ENCODE assay signal across 16 cellular contexts in genomic region chr4:105631818-105632400, GRCh38.
DNase-seq lines count a peak whose midpoint lies in the region; ATAC-seq, FAIRE-seq and TF ChIP-seq lines count a peak whose summit lies in the region.
"Had no signal": no experiment of that assay in that cellular context is flagged by ENCODE, and none has a peak within 500 bp of the region (broad histone marks: within the 10 kb centered on the region; RNA-seq: fewer than 3 reads in every experiment).

No MANE protein-coding gene starts in this region.

- ATAC-seq in HepG2 (no peak), HG03108 (IDR thresholded peaks at IDR 0.05; ENCODE audit: unreplicated experiment) (no peak)
- ATAC-seq in activated T-cell treated with anti-CD3 and anti-CD28 coated beads, Interleukin-2, amount 50 U/mL, for 72 hours (replicated peaks in 1 of 2), result no peak
- ATAC-seq: Right ventricle myocardium inferior had no signal

- no peak overlapping the region for H2AFZ ChIP-seq in HepG2 (ENCODE audit: low read length)

- BruUV-seq in HepG2 (replicated peaks; lab: Mats Ljungman, UMichigan), result no TSS peak

- intact Hi-C loops in HepG2 (cut with micrococcal nuclease; ENCODE audit: unreplicated experiment) (no loop called here), esophagus muscularis mucosa (cut with DNase I) (no loop called here)

- H3K27ac ChIP-seq in liver (ENCODE audit: low read depth in 1 of 2, low read length in 2 of 2) (no peak overlapping the region), HepG2 (ENCODE audit: extremely low read length, insufficient read depth, low read length) (no peak overlapping the region), esophagus muscularis mucosa (replicated peaks in 1 of 4) (no peak overlapping the region), small intestine (ENCODE audit: low read depth in 1 of 2, low read length in 1 of 2) (no peak overlapping the region)
- H3K27ac ChIP-seq: thoracic aorta had no signal

- no peaks in the 10 kb centered on the region for H4K20me1 ChIP-seq in HepG2 (ENCODE audit: insufficient read depth, low read length)

- no peak overlapping the region for H3K4me3 ChIP-seq in liver (ENCODE audit: low read depth in 1 of 3, low read length in 3 of 3)
- H3K4me3 ChIP-seq in HepG2 (replicated peaks in 1 of 3; ENCODE audit: insufficient read depth in 1 of 3, low read depth in 2 of 3, low read length in 3 of 3), result no peak overlapping the region
- H3K4me3 ChIP-seq in esophagus muscularis mucosa, result no peak overlapping the region
- H3K4me3 ChIP-seq in small intestine (ENCODE audit: low read depth in 1 of 2, low read length in 2 of 2), result no peak overlapping the region
- H3K4me3 ChIP-seq: thoracic aorta had no signal

- H3K27me3 ChIP-seq in liver (ENCODE audit: control insufficient read depth in 4 of 4, insufficient read depth in 4 of 4, low read length in 3 of 4), result no peaks in the 10 kb centered on the region
- peaks cover 0 to 4% of the 10 kb centered on the region in 2 experiments; a peak in 1 of 5 replicates for H3K27me3 ChIP-seq in HepG2 (ENCODE audit: control insufficient read depth in 1 of 2, insufficient read depth in 2 of 2, low read length in 2 of 2)
- no peaks in the 10 kb centered on the region for H3K27me3 ChIP-seq in esophagus muscularis mucosa
- no peaks in the 10 kb centered on the region for H3K27me3 ChIP-seq in small intestine (ENCODE audit: control insufficient read depth in 2 of 2, insufficient read depth in 2 of 2, low read length in 2 of 2)

- no peaks in the 10 kb centered on the region for H3K9me3 Mint-ChIP-seq in activated T-cell treated with anti-CD3 and anti-CD28 coated beads, Interleukin-2, amount 50 U/mL, for 72 hours

- in situ Hi-C loops in HepG2 (cut with HindIII; ENCODE audit: extremely low pct_ligation_motif_present, low pct_unique_long_range_greater_than_20kb), result no loop called here

- TF ChIP-seq EP300 in HepG2 (IDR thresholded peaks at IDR 0.05; ENCODE audit: low read depth in 2 of 2, low read length in 2 of 2) (no peak), HepG2 (CRISPR knock-in tag; IDR thresholded peaks at IDR 0.05; ENCODE audit: borderline replicate concordance) (no peak), esophagus muscularis mucosa (IDR thresholded peaks at IDR 0.05) (no peak)

- H3K9ac ChIP-seq in liver (ENCODE audit: low read depth in 1 of 2, low read length in 2 of 2) (no peak overlapping the region), HepG2 (ENCODE audit: insufficient read depth, low read depth, low read length) (no peak overlapping the region)

- 90% methylated on average over 8 of the region's 8 CpGs for WGBS in liver
- WGBS in HepG2 (ENCODE audit: low lambda C conversion rate), result 19% methylated on average over 8 of the region's 8 CpGs
- 78% methylated on average over 8 of the region's 8 CpGs for WGBS in esophagus muscularis mucosa
- 59 to 88% (median 62%) methylated on average over 8 of the region's 8 CpGs for WGBS in small intestine, 3 donors

- H3K79me2 ChIP-seq in HepG2 (ENCODE audit: insufficient read depth, low read length), result no peaks in the 10 kb centered on the region

- no peaks in the 10 kb centered on the region for H3K4me1 Mint-ChIP-seq in activated T-cell treated with anti-CD3 and anti-CD28 coated beads, Interleukin-2, amount 50 U/mL, for 72 hours (ENCODE audit: low read depth)

- TF ChIP-seq CTCF in liver (IDR thresholded peaks at IDR 0.05; ENCODE audit: low read depth, low read length, missing input control), result peak; percentile 10
- TF ChIP-seq CTCF in HepG2 (CRISPR knock-in tag; IDR thresholded peaks at IDR 0.05), result no peak
- TF ChIP-seq CTCF in esophagus muscularis mucosa (IDR thresholded peaks at IDR 0.05), result peak; percentile 7 to 53 (median 41)

- FAIRE-seq in HepG2 (lab: Jason Lieb, UNC), result no peak
- FAIRE-seq in small intestine (lab: Jason Lieb, UNC), result no peak
- FAIRE-seq: TTC549 had no signal

- DNase-seq in HepG2 (ENCODE audit: low spot score) (no peak), OCI-M1 (lab: John Stamatoyannopoulos, UW) (peak; percentile 39), esophagus muscularis mucosa (ENCODE audit: extremely low spot score) (no peak), small intestine (peak; percentile 12), HuH-7.5 (ENCODE audit: low spot score) (no peak)
- DNase-seq in activated T-cell treated with anti-CD3 and anti-CD28 coated beads, Interleukin-2, amount 50 U/mL, for 72 hours, result no peak
- DNase-seq: activated naive CD4-positive, alpha-beta T cell; DMS 273 treated with DMSO at 0.1 percent for 48 hours; kidney glomerular epithelial cell; NCI-H1048; NCI-H524 had no signal

- no peak overlapping the region for H3K27ac Mint-ChIP-seq in activated T-cell treated with anti-CD3 and anti-CD28 coated beads, Interleukin-2, amount 50 U/mL, for 72 hours

- TF ChIP-seq RAD21 in liver (IDR thresholded peaks at IDR 0.05) (peak in 1 of 2 donors; percentile 76), HepG2 (CRISPR knock-in tag; IDR thresholded peaks at IDR 0.05) (no peak)

- no peaks in the 10 kb centered on the region for H3K36me3 Mint-ChIP-seq in activated T-cell treated with anti-CD3 and anti-CD28 coated beads, Interleukin-2, amount 50 U/mL, for 72 hours (ENCODE audit: insufficient read depth in 2 of 2)

- H3K36me3 ChIP-seq in liver (ENCODE audit: control insufficient read depth in 4 of 4, insufficient read depth in 3 of 4, low read depth in 1 of 4, low read length in 3 of 4) (no peaks in the 10 kb centered on the region), HepG2 (replicated peaks in 1 of 2; ENCODE audit: control insufficient read depth in 1 of 2, insufficient read depth in 2 of 2, low read length in 2 of 2) (no peaks in the 10 kb centered on the region), esophagus muscularis mucosa (no peaks in the 10 kb centered on the region), small intestine (ENCODE audit: control insufficient read depth in 2 of 2, insufficient read depth in 2 of 2, low read length in 2 of 2) (no peaks in the 10 kb centered on the region)
- H3K36me3 ChIP-seq: thoracic aorta had no signal

- peaks cover 16% of the 10 kb centered on the region for H3K27me3 Mint-ChIP-seq in activated T-cell treated with anti-CD3 and anti-CD28 coated beads, Interleukin-2, amount 50 U/mL, for 72 hours (ENCODE audit: low read depth)

- CTCF ChIA-PET in HepG2 (lab: Yijun Ruan, JAX; ENCODE audit: low intra/inter-chr PET ratio, low total read pairs), result interaction anchor here (1.3 kb wide), 1 partner anchor 111 kb away, joined by 4 read pairs; no protein-coding TSS in a partner anchor

- no peak overlapping the region for H3K4me3 Mint-ChIP-seq in activated T-cell treated with anti-CD3 and anti-CD28 coated beads, Interleukin-2, amount 50 U/mL, for 72 hours

- POLR2A ChIA-PET in HepG2 (lab: Yijun Ruan, JAX), result no interaction called here

- TF ChIP-seq POLR2A in HepG2 (IDR thresholded peaks at IDR 0.05; ENCODE audit: insufficient read depth in 1 of 2, low read depth in 2 of 2, low read length in 2 of 2), result no peak
- TF ChIP-seq POLR2A in esophagus muscularis mucosa (IDR thresholded peaks at IDR 0.05; ENCODE audit: low read depth), result no peak

- H3K9me3 ChIP-seq in liver (ENCODE audit: control insufficient read depth in 4 of 4, low read length in 3 of 4) (no peaks in the 10 kb centered on the region), HepG2 (ENCODE audit: low read length) (no peaks in the 10 kb centered on the region), esophagus muscularis mucosa (no peaks in the 10 kb centered on the region), small intestine (ENCODE audit: control insufficient read depth, low read depth) (no peaks in the 10 kb centered on the region)
- H3K9me3 ChIP-seq: thoracic aorta had no signal

- H3K4me1 ChIP-seq in liver (ENCODE audit: control insufficient read depth in 4 of 4, insufficient read depth in 4 of 4, low read length in 3 of 4), result no peaks in the 10 kb centered on the region
- H3K4me1 ChIP-seq in HepG2 (ENCODE audit: insufficient read depth, low read length), result no peaks in the 10 kb centered on the region
- peaks cover 0 to 21% (median 10%) of the 10 kb centered on the region in 4 donors for H3K4me1 ChIP-seq in esophagus muscularis mucosa
- H3K4me1 ChIP-seq in small intestine (ENCODE audit: control insufficient read depth in 2 of 2, insufficient read depth in 1 of 2, low read depth in 1 of 2, low read length in 1 of 2), result peaks cover 2 to 6% of the 10 kb centered on the region in 2 donors

- H3K4me2 ChIP-seq in HepG2 (ENCODE audit: low read depth, low read length), result no peak overlapping the region

TF ChIP-seq in liver, 16 proteins besides CTCF, POLR2A, EP300 and RAD21:
- TF ChIP-seq SP1 (IDR thresholded peaks at IDR 0.05) (no peak), MAX (IDR thresholded peaks at IDR 0.05) (no peak), HNF4A (conservative IDR thresholded peaks at IDR 0.05) (no peak)

TF ChIP-seq in HepG2, 621 proteins besides CTCF, POLR2A, EP300 and RAD21 (continues in another document):
- TF ChIP-seq KLF15 (CRISPR knock-in tag; IDR thresholded peaks at IDR 0.05; ENCODE audit: borderline replicate concordance) (no peak), HDAC6 (IDR thresholded peaks at IDR 0.05; ENCODE audit: low read depth, low read length) (no peak), KAT8 (CRISPR knock-in tag; IDR thresholded peaks at IDR 0.05) (no peak), TOE1 (CRISPR knock-in tag; IDR thresholded peaks at IDR 0.05) (no peak), ZSCAN20 (CRISPR knock-in tag; IDR thresholded peaks at IDR 0.05; ENCODE audit: borderline replicate concordance) (no peak), CHCHD3 (CRISPR knock-in tag; IDR thresholded peaks at IDR 0.05) (no peak), EZH2 (conservative IDR thresholded peaks at IDR 0.05; ENCODE audit: low read depth, low read length) (no peak), SKIL (CRISPR knock-in tag; IDR thresholded peaks at IDR 0.05; ENCODE audit: borderline replicate concordance) (no peak)

Comparison
In these comparisons a context has a peak if more than half of its experiments do, and no peak if none do; other contexts are left out.
1. DNase-seq: peak in OCI-M1 (single experiment) and small intestine (single experiment); none in HepG2 (single experiment), esophagus muscularis mucosa (single experiment), HuH-7.5 (single experiment) and activated T-cell treated with anti-CD3 and anti-CD28 coated beads, Interleukin-2, amount 50 U/mL, for 72 hours (0 of 2).